ENCODE assay signal across 15 cellular contexts in genomic region chr21:16370176-16370575, GRCh38.
DNase-seq lines count a peak whose midpoint lies in the region; ATAC-seq and TF ChIP-seq lines count a peak whose summit lies in the region.
"Had no signal": no experiment of that assay in that cellular context is flagged by ENCODE, and none has a peak within 500 bp of the region (broad histone marks: within the 10 kb centered on the region; RNA-seq: fewer than 3 reads in every experiment).

No MANE protein-coding gene starts in this region.

- H3K27ac ChIP-seq in 22Rv1 (0 out of 2 replicates have a peak overlapping the region, but pooled peaks have one; percentile 16), VCaP (peak overlapping the region; percentile 74)
- H3K27ac ChIP-seq: BLaER1 had no signal

- peak; percentile 24 for DNase-seq in COR-L47 (lab: John Stamatoyannopoulos, UW)
- peak; percentile 84 to 96 for DNase-seq in NCI-H524 (lab: John Stamatoyannopoulos, UW)
- DNase-seq in NCI-H1694 (lab: John Stamatoyannopoulos, UW): no peak
- DNase-seq in stimulated activated CD4-positive, alpha-beta T cell treated with anti-CD3 and anti-CD28 coated beads, Interleukin-15, amount 100 ng/mL, for 24 hours: no peak
- DNase-seq: CD8-positive, alpha-beta memory T cell; DMS79 treated with DMSO at 0.1 percent for 48 hours; NCI-H146; NCI-H226 had no signal

- TF ChIP-seq CTCF in 22Rv1 (IDR thresholded peaks at IDR 0.05): no peak
- TF ChIP-seq CTCF in VCaP (conservative IDR thresholded peaks at IDR 0.05): no peak

- no peak for ATAC-seq in GM18873 (IDR thresholded peaks at IDR 0.05; ENCODE audit: low FRiP score, unreplicated experiment)
- ATAC-seq: HCT116, Right ventricle myocardium inferior, SK-N-SH treated with all-trans-retinoic acid at 6 μM for 48 hours had no signal

Comparison
In these comparisons a context has a peak if more than half of its experiments do, and no peak if none do; other contexts are left out.
1. DNase-seq: peak in COR-L47 (single experiment) and NCI-H524 (2 of 2); none in NCI-H1694 (single experiment) and stimulated activated CD4-positive, alpha-beta T cell treated with anti-CD3 and anti-CD28 coated beads, Interleukin-15, amount 100 ng/mL, for 24 hours (single experiment).